In the genomic region with DNA sequence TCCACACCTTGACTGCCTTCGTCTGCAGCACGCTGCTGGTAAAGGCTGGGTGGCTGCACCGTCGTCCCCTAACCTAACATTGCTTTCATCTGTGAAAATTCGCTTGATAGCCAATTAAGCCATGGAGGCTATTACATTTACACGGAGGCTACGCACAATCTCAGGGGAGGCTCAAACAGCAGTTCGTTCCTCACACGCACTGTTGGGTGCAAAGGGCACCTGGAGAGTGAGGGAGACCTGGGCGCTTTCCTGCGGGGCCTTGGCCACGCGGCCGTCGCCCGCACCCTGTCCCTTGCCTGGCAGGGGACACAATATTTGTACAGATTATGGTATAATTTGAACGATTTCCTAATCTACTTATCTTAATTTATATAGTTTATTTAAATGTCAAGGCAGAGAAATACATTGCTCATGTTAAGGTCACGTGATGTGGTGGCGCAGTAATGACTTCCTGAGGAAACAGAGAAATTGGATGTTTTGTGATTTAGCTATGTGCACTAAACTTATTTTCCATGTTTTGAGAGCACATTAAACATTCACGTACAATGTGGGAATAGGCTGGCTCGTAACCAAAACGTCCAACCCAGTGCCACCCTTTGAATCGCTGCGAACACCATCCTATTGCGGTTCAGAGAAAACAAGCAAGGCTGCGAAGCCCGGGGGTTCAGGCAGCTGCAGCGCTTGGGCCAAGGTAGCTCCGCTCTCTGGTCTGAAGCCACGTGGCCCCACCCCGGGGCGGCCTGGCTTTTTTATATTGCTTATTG, we compare ENCODE assay signal across 8 cellular contexts. TPM values are rescaled to one million over a fixed set of nuclear protein-coding genes. Genes with fewer than 3 reads are reported as not detected.
A peak's percentile ranks its signal among the peaks of the same experiment; 100 is the strongest.
DNase-seq lines count a peak whose midpoint lies in the region; ATAC-seq, FAIRE-seq and TF ChIP-seq lines count a peak whose summit lies in the region.
"Not testable (repeated sequence)": the region's sequence is repeated elsewhere in the genome, so short reads cannot be mapped to it uniquely, and the experiment has no call there.

No MANE protein-coding gene starts in this region.

- TF ChIP-seq CTCF in A673 (conservative IDR thresholded peaks at IDR 0.05; ENCODE audit: low read depth, low read length); WTC11 (IDR thresholded peaks at IDR 0.05); astrocyte (IDR thresholded peaks at IDR 0.05; ENCODE audit: insufficient read depth, low read depth, low read length): not testable (repeated sequence)

- DNase-seq in A673 (ENCODE audit: low spot score) (peak; percentile 31), left cardiac atrium (peak; percentile 14), lung microvascular endothelial cell (ENCODE audit: low read depth in 2 of 2) (peak; percentile 2 to 6), retina (peak; percentile 65)
- DNase-seq in GM23248; WTC11 (ENCODE audit: low spot score); activated T-cell treated with anti-CD3 and anti-CD28 coated beads, Interleukin-2, amount 50 U/mL, for 4 hours; astrocyte (ENCODE audit: low read depth): not testable (repeated sequence)

- not testable (repeated sequence) for H3K79me2 ChIP-seq in GM23248 (ENCODE audit: insufficient read depth); astrocyte (ENCODE audit: insufficient read depth, low read length)

- H3K27me3 Mint-ChIP-seq in WTC11 (ENCODE audit: low read depth); activated T-cell treated with anti-CD3 and anti-CD28 coated beads, Interleukin-2, amount 50 U/mL, for 4 hours (ENCODE audit: low read depth); astrocyte (ENCODE audit: low read depth, unreplicated experiment): not testable (repeated sequence)

- 33 to 35% methylated on average over 32 of the region's 32 CpGs for WGBS in GM23248 (ENCODE audit: low coverage in 1 of 2, low lambda C conversion rate in 2 of 2, missing lambda C conversion rate in 2 of 2), 2 experiments

- H3K4me3 ChIP-seq in A673 (ENCODE audit: low read depth, low read length, poor library complexity, severe bottlenecking); astrocyte (ENCODE audit: insufficient read depth, low read depth, low read length): not testable (repeated sequence)
- H3K4me3 ChIP-seq in GM23248, result 0 out of 2 replicates have a peak overlapping the region, but pooled peaks have one; percentile 22

- H3K4me2 ChIP-seq in GM23248 (ENCODE audit: unreplicated experiment), result not testable (repeated sequence)
- peak overlapping the region; percentile 33 for H3K4me2 ChIP-seq in astrocyte (ENCODE audit: low read length)

- H3K36me3 ChIP-seq in A673 (ENCODE audit: insufficient read depth, low read length, poor library complexity, severe bottlenecking); GM23248 (ENCODE audit: low read depth); astrocyte (ENCODE audit: insufficient read depth, low read length): not testable (repeated sequence)

- H3K27ac ChIP-seq in A673 (ENCODE audit: low read depth, low read length, poor library complexity, severe bottlenecking); GM23248; astrocyte (ENCODE audit: low read depth, low read length): not testable (repeated sequence)

- in situ Hi-C loops in GM23248 (cut with MboI), result not testable (repeated sequence)

- intact Hi-C loops in A673 (cut with micrococcal nuclease; ENCODE audit: unreplicated experiment); left cardiac atrium (cut with DNase I): not testable (repeated sequence)

- H3K27me3 ChIP-seq in A673 (replicated peaks; ENCODE audit: insufficient read depth, low read depth, low read length, poor library complexity), result peaks cover 32% of the 10 kb centered on the region
- not testable (repeated sequence) for H3K27me3 ChIP-seq in GM23248 (replicated peaks; ENCODE audit: insufficient read depth); astrocyte (ENCODE audit: insufficient read depth, low read length)

- H2AFZ ChIP-seq in GM23248, result peak overlapping the region; percentile 60; the same call in 1 of the 2 replicates
- not testable (repeated sequence) for H2AFZ ChIP-seq in astrocyte (ENCODE audit: low read depth, low read length)

- not testable (repeated sequence) for H3K9me3 Mint-ChIP-seq in WTC11; activated T-cell treated with anti-CD3 and anti-CD28 coated beads, Interleukin-2, amount 50 U/mL, for 4 hours; astrocyte (ENCODE audit: unreplicated experiment)

- not testable (repeated sequence) for BruUV-seq in A673 (replicated peaks; lab: Mats Ljungman, UMichigan)

- H3F3A ChIP-seq in GM23248 (ENCODE audit: insufficient read depth), result not testable (repeated sequence)

- H4K20me1 ChIP-seq in GM23248 (ENCODE audit: insufficient read depth); astrocyte (ENCODE audit: insufficient read depth, low read length): not testable (repeated sequence)

- not testable (repeated sequence) for FAIRE-seq in astrocyte (lab: Jason Lieb, UNC)

- H3K4me1 ChIP-seq in A673 (ENCODE audit: insufficient read depth, low read length, poor library complexity, severe bottlenecking); GM23248 (ENCODE audit: insufficient read depth); astrocyte (ENCODE audit: insufficient read depth, low read length): not testable (repeated sequence)

- H3K4me1 Mint-ChIP-seq in WTC11; activated T-cell treated with anti-CD3 and anti-CD28 coated beads, Interleukin-2, amount 50 U/mL, for 4 hours (ENCODE audit: low read depth); astrocyte (ENCODE audit: low read depth, unreplicated experiment): not testable (repeated sequence)

- POLR2A ChIA-PET in A673 (lab: Charles Lee; ENCODE audit: low non-redundant PET); WTC11 (lab: Charles Lee): not testable (repeated sequence)

- not testable (repeated sequence) for H3K9me2 ChIP-seq in GM23248 (ENCODE audit: insufficient read depth)

- not testable (repeated sequence) for H3K9ac ChIP-seq in GM23248; astrocyte (ENCODE audit: low read length)

- CTCF ChIA-PET in A673 (lab: Charles Lee); WTC11 (lab: Charles Lee): not testable (repeated sequence)

- H3K9me3 ChIP-seq in A673 (ENCODE audit: low read depth, low read length, poor library complexity, severe bottlenecking); GM23248 (ENCODE audit: low read depth); astrocyte (ENCODE audit: insufficient read depth, low read depth, low read length): not testable (repeated sequence)

- H3K27ac Mint-ChIP-seq in WTC11; astrocyte (ENCODE audit: unreplicated experiment): not testable (repeated sequence)

- H3K36me3 Mint-ChIP-seq in WTC11; activated T-cell treated with anti-CD3 and anti-CD28 coated beads, Interleukin-2, amount 50 U/mL, for 4 hours (ENCODE audit: insufficient read depth); astrocyte (ENCODE audit: low read depth, unreplicated experiment): not testable (repeated sequence)

- ATAC-seq in WTC11 (peak; percentile 18; the same call in 1 of the 2 replicates), left cardiac atrium (peak in 1 of 2 donors; percentile 12)
- not testable (repeated sequence) for ATAC-seq in activated T-cell treated with anti-CD3 and anti-CD28 coated beads, Interleukin-2, amount 50 U/mL, for 4 hours

- H3K4me3 Mint-ChIP-seq in WTC11; astrocyte (ENCODE audit: unreplicated experiment): not testable (repeated sequence)
- peak overlapping the region; percentile 47 for H3K4me3 Mint-ChIP-seq in activated T-cell treated with anti-CD3 and anti-CD28 coated beads, Interleukin-2, amount 50 U/mL, for 4 hours

RNA-seq across cellular contexts. Expression of a gene that starts 50.2 kb away (rescaled TPM):
- 1.3 and 1.7 TPM in 2 replicates for total RNA-seq in A673 (2021)
- total RNA-seq in GM23248 (2014; rRNA removed; shearing (Covaris generic)), result 0.65 and 2.3 TPM in 2 replicates
- polyA plus RNA-seq in GM23248 (2016; fragmentation: Nextera tagmentation; extraction: Ambion mirVana), result 0.06 and 0.18 TPM in 2 replicates
- total RNA-seq in WTC11 (2021), result 1.0 to 1.6 TPM (median 1.2 TPM) in 3 replicates
- 1 to 10 TPM; 1.1 to 2.1 (median 1.4) TPM for total RNA-seq in activated T-cell treated with anti-CD3 and anti-CD28 coated beads, Interleukin-2, amount 50 U/mL, for 4 hours
- 6.2 and 6.9 TPM in 2 replicates for total RNA-seq in astrocyte
- total RNA-seq in left cardiac atrium, result 1 to 10 TPM; 3.5 to 4.2 TPM
- total RNA-seq in lung microvascular endothelial cell, result 0.44 and 0.60 TPM in 2 replicates
